In the genomic region with DNA sequence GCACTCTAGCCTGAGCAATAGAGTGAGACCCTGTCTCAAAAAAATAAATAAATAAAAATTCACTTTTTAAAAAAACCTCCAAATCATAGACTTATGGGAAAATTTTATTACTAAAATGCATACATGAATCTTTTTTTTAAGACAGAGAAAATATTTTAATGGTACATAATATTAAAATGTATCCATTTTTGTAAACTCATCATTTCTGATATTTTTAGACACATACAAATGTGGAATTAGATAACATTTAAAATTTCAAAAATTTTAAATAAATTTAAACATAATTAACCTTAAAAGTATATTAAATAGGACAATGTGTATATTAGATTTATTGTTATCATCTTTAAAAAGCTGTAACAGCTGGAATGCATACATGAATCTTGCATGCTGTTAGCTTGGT, we compare ENCODE assay signal across 19 cellular contexts. TPM values are rescaled to one million over a fixed set of nuclear protein-coding genes. Genes with fewer than 3 reads are reported as not detected.
A peak's percentile ranks its signal among the peaks of the same experiment; 100 is the strongest.
DNase-seq lines count a peak whose midpoint lies in the region; ATAC-seq, FAIRE-seq and TF ChIP-seq lines count a peak whose summit lies in the region.
"Had no signal": no experiment of that assay in that cellular context is flagged by ENCODE, and none has a peak within 500 bp of the region (broad histone marks: within the 10 kb centered on the region; RNA-seq: fewer than 3 reads in every experiment).

No MANE protein-coding gene starts in this region.

- in situ Hi-C loops in K562 (cut with MboI): loop anchor here (5.0 kb wide), 2 partner anchors 255 to 325 kb away; no protein-coding TSS in a partner anchor

- H3K4me3 ChIP-seq in K562: no peak overlapping the region
- no peak overlapping the region for H3K4me3 ChIP-seq in naive thymus-derived CD4-positive, alpha-beta T cell (ENCODE audit: low read length)

- H2AFZ ChIP-seq in K562 (ENCODE audit: low read depth, low read length): no peak overlapping the region

- peaks cover 71% of the 10 kb centered on the region for H3K36me3 ChIP-seq in K562 (ENCODE audit: control insufficient read depth, insufficient read depth, low read length)
- peaks cover 11 to 38% (median 16%) of the 10 kb centered on the region in 3 experiments for H3K36me3 ChIP-seq in naive thymus-derived CD4-positive, alpha-beta T cell (ENCODE audit: control insufficient read depth in 2 of 3, insufficient read depth in 3 of 3, low read length in 3 of 3)
- H3K36me3 ChIP-seq: BE2C had no signal

- no peak for TF ChIP-seq POLR2A in K562 (conservative IDR thresholded peaks at IDR 0.05)

- H3K9ac ChIP-seq in K562 (ENCODE audit: insufficient read depth in 1 of 2, low read depth in 2 of 2, low read length in 2 of 2): no peak overlapping the region

- H3K4me1 ChIP-seq in K562 (replicated peaks in 1 of 2; ENCODE audit: control insufficient read depth in 2 of 2, insufficient read depth in 2 of 2, low read length in 2 of 2): peaks cover 0 to 8% of the 10 kb centered on the region in 2 experiments; a peak in 1 of 5 replicates
- H3K4me1 ChIP-seq in naive thymus-derived CD4-positive, alpha-beta T cell (ENCODE audit: control insufficient read depth in 2 of 2, insufficient read depth in 2 of 2, low read length in 2 of 2): peaks cover 26 to 29% of the 10 kb centered on the region in 2 donors
- H3K4me1 ChIP-seq: BE2C had no signal

- H3K4me1 Mint-ChIP-seq in naive thymus-derived CD4-positive, alpha-beta T cell: peaks cover 25 to 81% (median 65%) of the 10 kb centered on the region in 7 donors

- POLR2A ChIA-PET in K562 (lab: Yijun Ruan, JAX): interaction anchor here (0.9 to 1.6 kb wide), 3 partner anchors 9 to 34 kb away, joined by 3 to 4 read pairs (median 3); a partner anchor contains a TSS
- POLR2A ChIA-PET in naive thymus-derived CD4-positive, alpha-beta T cell (lab: Charles Lee): interaction anchor here (0.9 to 1.3 kb wide), 3 partner anchors 8 to 66 kb away, joined by 4 to 5 read pairs (median 4); no protein-coding TSS in a partner anchor

- BruUV-seq in K562 (replicated peaks; lab: Mats Ljungman, UMichigan): no TSS peak

- no peaks in the 10 kb centered on the region for H3K27me3 ChIP-seq in K562 (ENCODE audit: control insufficient read depth in 2 of 2, insufficient read depth in 2 of 2, low read length in 2 of 2)
- H3K27me3 ChIP-seq in naive thymus-derived CD4-positive, alpha-beta T cell (ENCODE audit: control insufficient read depth in 2 of 2, insufficient read depth in 2 of 2, low read length in 2 of 2): no peaks in the 10 kb centered on the region
- H3K27me3 ChIP-seq: BE2C had no signal

- no peaks in the 10 kb centered on the region for H3K9me3 ChIP-seq in K562 (replicated peaks; ENCODE audit: control insufficient read depth, insufficient read depth, low read depth, low read length)
- H3K9me3 ChIP-seq in naive thymus-derived CD4-positive, alpha-beta T cell (ENCODE audit: control insufficient read depth in 2 of 3, low read length in 3 of 3): no peaks in the 10 kb centered on the region
- H3K9me3 ChIP-seq: BE2C had no signal

- TF ChIP-seq CTCF in K562 (IDR thresholded peaks at IDR 0.05 in 2 of 3, conservative IDR thresholded peaks at IDR 0.05 in 1 of 3; ENCODE audit: insufficient read depth in 2 of 3, low read depth in 1 of 3, low read length in 3 of 3): no peak

- CTCF ChIA-PET in K562 (lab: Yijun Ruan, JAX; ENCODE audit: low intra/inter-chr PET ratio): interaction anchor here (0.7 kb wide), 1 partner anchor 63 kb away, joined by 3 read pairs; no protein-coding TSS in a partner anchor
- CTCF ChIA-PET in naive thymus-derived CD4-positive, alpha-beta T cell (lab: Charles Lee): interaction anchor here (0.6 to 1.9 kb wide), 9 partner anchors 18 to 351 kb away, joined by 3 to 10 read pairs (median 4); no protein-coding TSS in a partner anchor

- peaks cover 10 to 43% (median 19%) of the 10 kb centered on the region in 5 donors for H3K36me3 Mint-ChIP-seq in naive thymus-derived CD4-positive, alpha-beta T cell
- H3K36me3 Mint-ChIP-seq: IgD-negative memory B cell had no signal

- DNase-seq in K562 (ENCODE audit: extremely low read depth in 1 of 4, low spot score in 3 of 4) (no peak), cardiac septum (ENCODE audit: low spot score) (no peak)
- no peak for DNase-seq in naive thymus-derived CD4-positive, alpha-beta T cell
- DNase-seq: ACHN; BE2C; C1 segment of cervical spinal cord; CD4-positive, alpha-beta T cell; DMS153; DMS79; GF-D8; GOT3; H7; HFFc6 had no signal

- H3K9me1 ChIP-seq in K562 (ENCODE audit: control insufficient read depth, insufficient read depth, low read length): no peaks in the 10 kb centered on the region

- H3K27ac Mint-ChIP-seq in naive thymus-derived CD4-positive, alpha-beta T cell: peak overlapping the region in 2 of 9 donors; percentile 54 to 65
- H3K27ac Mint-ChIP-seq: HFFc6 had no signal

- H3K9me3 Mint-ChIP-seq in naive thymus-derived CD4-positive, alpha-beta T cell: no peaks in the 10 kb centered on the region
- H3K9me3 Mint-ChIP-seq: CD4-positive, alpha-beta T cell; HFFc6; IgD-negative memory B cell had no signal

- no peak for ATAC-seq in K562
- no peak for ATAC-seq in naive thymus-derived CD4-positive, alpha-beta T cell
- ATAC-seq in HG03095 (IDR thresholded peaks at IDR 0.05; ENCODE audit: unreplicated experiment): no peak
- ATAC-seq in GM19328 (IDR thresholded peaks at IDR 0.05; ENCODE audit: unreplicated experiment): no peak
- ATAC-seq: HCT116 had no signal

- no peak for TF ChIP-seq EP300 in K562 (IDR thresholded peaks at IDR 0.05; ENCODE audit: low read length)

- peaks cover 79% of the 10 kb centered on the region for H3K79me2 ChIP-seq in K562 (ENCODE audit: control insufficient read depth, insufficient read depth, low read length)

- no peak overlapping the region for H3K4me2 ChIP-seq in K562 (ENCODE audit: insufficient read depth, low read length)

- H3K4me3 Mint-ChIP-seq in naive thymus-derived CD4-positive, alpha-beta T cell: no peak overlapping the region
- H3K4me3 Mint-ChIP-seq: CD4-positive, alpha-beta T cell; HFFc6; IgD-negative memory B cell had no signal

- FAIRE-seq in G401.6 (lab: Jason Lieb, UNC) (peak; percentile 89), K562 (lab: Jason Lieb, UNC) (no peak)
- FAIRE-seq: HTR-8/SVneo had no signal

- intact Hi-C loops in K562 (cut with micrococcal nuclease) (no loop called here), cardiac septum (cut with DNase I) (loop anchor here (5.0 to 10.0 kb wide), 2 partner anchors 73 to 265 kb away; no protein-coding TSS in a partner anchor)
- intact Hi-C loops in naive thymus-derived CD4-positive, alpha-beta T cell (cut with micrococcal nuclease): loop anchor here (5.0 to 10.0 kb wide), 2 partner anchors 35 to 333 kb away; a partner anchor contains a TSS

- no peak overlapping the region for H3K27ac ChIP-seq in K562 (ENCODE audit: extremely low read depth, low read depth, low read length)
- peak overlapping the region; percentile 17 for H3K27ac ChIP-seq in naive thymus-derived CD4-positive, alpha-beta T cell (ENCODE audit: low read depth, low read length)

- H3K27me3 Mint-ChIP-seq in naive thymus-derived CD4-positive, alpha-beta T cell: no peaks in the 10 kb centered on the region
- H3K27me3 Mint-ChIP-seq: CD4-positive, alpha-beta T cell; IgD-negative memory B cell had no signal

- H4K20me1 ChIP-seq in K562 (replicated peaks; ENCODE audit: control insufficient read depth, insufficient read depth, low read length): no peaks in the 10 kb centered on the region

- no peak for TF ChIP-seq RAD21 in K562 (CRISPR knock-in tag; conservative IDR thresholded peaks at IDR 0.05 in 1 of 2, IDR thresholded peaks at IDR 0.05 in 1 of 2)

RNA-seq across cellular contexts. Expression of a gene that starts 33.9 kb away (rescaled TPM):
- total RNA-seq in K562 (2011; cell fraction: chromatin; rRNA removed; ENCODE audit: low replicate concordance): 77.4 and 118 TPM in 2 replicates
- total RNA-seq in K562 (2011; cell fraction: nucleolus; rRNA removed): 37.0 and 50.1 TPM in 2 replicates
- total RNA-seq in K562 (2011; cell fraction: nucleoplasm; rRNA removed): 81.5 and 109 TPM in 2 replicates
- total RNA-seq in K562 (2014; rRNA removed): 80.1 and 98.2 TPM in 2 replicates
- 94.1 and 101 TPM in 2 replicates for total RNA-seq in K562 (2014; rRNA removed; fragmentation: Illumina TruSeq; extraction: Trizol)
- total RNA-seq in K562 (2015; rRNA removed; fragmentation: Illumina TruSeq; extraction: Trizol): 89.1 and 92.4 TPM in 2 replicates
- total RNA-seq in K562 (2021): 109 and 117 TPM in 2 replicates
- 114 and 124 TPM in 2 replicates for polyA plus RNA-seq in K562 (2011; rRNA removed)
- polyA plus RNA-seq in K562 (2011; cell fraction: cytosol; rRNA removed): 98.8 and 132 TPM in 2 replicates
- 81.2 and 89.1 TPM in 2 replicates for polyA plus RNA-seq in K562 (2011; cell fraction: nucleus; rRNA removed)
- 100 and 128 TPM in 2 replicates for polyA plus RNA-seq in K562 (2012)
- polyA plus RNA-seq in K562 (2014; fragmentation: Illumina TruSeq; extraction: Trizol): 173 and 212 TPM in 2 replicates
- 10 to 100 TPM; 38.7 to 47.3 TPM for polyA plus RNA-seq in K562 (2014; fragmentation: Nextera tagmentation; extraction: Ambion mirVana)
- polyA plus RNA-seq in K562 (2014; rRNA removed): 89.4 and 94.7 TPM in 2 replicates
- polyA minus RNA-seq in K562 (2011; rRNA and poly(A)+ RNA removed): 129 and 160 TPM in 2 replicates
- polyA minus RNA-seq in K562 (2011; cell fraction: cytosol; rRNA and poly(A)+ RNA removed): 71.4 and 74.3 TPM in 2 replicates
- 28.4 and 48.0 TPM in 2 replicates for polyA minus RNA-seq in K562 (2011; cell fraction: nucleus; rRNA and poly(A)+ RNA removed)
- total RNA-seq in naive thymus-derived CD4-positive, alpha-beta T cell: 100 to 1,000 TPM; 144 to 210 (median 187) TPM
- 100 to 1,000 TPM; 226 to 542 TPM for polyA plus RNA-seq in naive thymus-derived CD4-positive, alpha-beta T cell
- total RNA-seq in cardiac septum: 10.5 TPM

RNA-seq across cellular contexts. Expression of a gene that starts 42.8 kb away (rescaled TPM):
- total RNA-seq in K562 (2011; cell fraction: chromatin; rRNA removed; ENCODE audit: low replicate concordance): 10.7 and 26.6 TPM in 2 replicates
- 7.2 and 9.2 TPM in 2 replicates for total RNA-seq in K562 (2011; cell fraction: nucleolus; rRNA removed)
- 11.4 and 12.9 TPM in 2 replicates for total RNA-seq in K562 (2011; cell fraction: nucleoplasm; rRNA removed)
- 6.0 and 6.4 TPM in 2 replicates for total RNA-seq in K562 (2014; rRNA removed)
- 10.3 and 12.8 TPM in 2 replicates for total RNA-seq in K562 (2014; rRNA removed; fragmentation: Illumina TruSeq; extraction: Trizol)
- 5.5 and 5.6 TPM in 2 replicates for total RNA-seq in K562 (2015; rRNA removed; fragmentation: Illumina TruSeq; extraction: Trizol)
- 8.2 and 9.5 TPM in 2 replicates for total RNA-seq in K562 (2021)
- 7.5 and 8.4 TPM in 2 replicates for polyA plus RNA-seq in K562 (2011; rRNA removed)
- 1.6 and 2.9 TPM in 2 replicates for polyA plus RNA-seq in K562 (2011; cell fraction: cytosol; rRNA removed)
- polyA plus RNA-seq in K562 (2011; cell fraction: nucleus; rRNA removed): 5.7 and 5.9 TPM in 2 replicates
- 4.5 and 5.3 TPM in 2 replicates for polyA plus RNA-seq in K562 (2012)
- polyA plus RNA-seq in K562 (2014; fragmentation: Illumina TruSeq; extraction: Trizol): 9.4 and 10.2 TPM in 2 replicates
- 1 to 10 TPM; 1.6 to 2.8 TPM for polyA plus RNA-seq in K562 (2014; fragmentation: Nextera tagmentation; extraction: Ambion mirVana)
- polyA plus RNA-seq in K562 (2014; rRNA removed): 7.9 and 8.9 TPM in 2 replicates
- polyA minus RNA-seq in K562 (2011; rRNA and poly(A)+ RNA removed): 10.6 and 14.2 TPM in 2 replicates
- 2.9 and 4.1 TPM in 2 replicates for polyA minus RNA-seq in K562 (2011; cell fraction: cytosol; rRNA and poly(A)+ RNA removed)
- 5.3 and 9.3 TPM in 2 replicates for polyA minus RNA-seq in K562 (2011; cell fraction: nucleus; rRNA and poly(A)+ RNA removed)
- 1 to 10 TPM; 2.2 to 8.3 (median 5.3) TPM for total RNA-seq in naive thymus-derived CD4-positive, alpha-beta T cell
- polyA plus RNA-seq in naive thymus-derived CD4-positive, alpha-beta T cell: 1 to 10 TPM; 3.0 to 3.6 TPM
- total RNA-seq in cardiac septum: 1.3 TPM
